ENCODE assay signal across 11 cellular contexts in genomic region chr15:90103669-90104329, GRCh38. TPM values are rescaled to one million over a fixed set of nuclear protein-coding genes. Genes with fewer than 3 reads are reported as not detected.
DNase-seq lines count a peak whose midpoint lies in the region; ATAC-seq and TF ChIP-seq lines count a peak whose summit lies in the region.
"Had no signal": no experiment of that assay in that cellular context is flagged by ENCODE, and none has a peak within 500 bp of the region (broad histone marks: within the 10 kb centered on the region; RNA-seq: fewer than 3 reads in every experiment).

No MANE protein-coding gene starts in this region.

- H3K4me3 Mint-ChIP-seq in Caco-2 (ENCODE audit: unreplicated experiment) (peak overlapping the region; percentile 76), neural crest cell (peak overlapping the region; percentile 87)
- peak overlapping the region; percentile 78 to 86 for H3K4me3 Mint-ChIP-seq in effector memory CD8-positive, alpha-beta T cell

- BruUV-seq in Caco-2 (replicated peaks; lab: Mats Ljungman, UMichigan), result no TSS peak

- no peaks in the 10 kb centered on the region for H3K27me3 Mint-ChIP-seq in Caco-2 (ENCODE audit: insufficient read depth, unreplicated experiment)
- H3K27me3 Mint-ChIP-seq in effector memory CD8-positive, alpha-beta T cell, result no peaks in the 10 kb centered on the region
- peaks cover 4% of the 10 kb centered on the region for H3K27me3 Mint-ChIP-seq in neural crest cell (ENCODE audit: low read depth)

- H3K4me3 ChIP-seq in Caco-2 (ENCODE audit: low read depth, low read length), result no peak overlapping the region

- peaks cover 24% of the 10 kb centered on the region for H3K4me1 Mint-ChIP-seq in Caco-2 (ENCODE audit: low read depth, unreplicated experiment)
- peaks cover 36 to 40% of the 10 kb centered on the region in 2 donors for H3K4me1 Mint-ChIP-seq in effector memory CD8-positive, alpha-beta T cell (ENCODE audit: low read depth in 2 of 2)
- H3K4me1 Mint-ChIP-seq in neural crest cell, result peaks cover 43% of the 10 kb centered on the region

- H3K4me1 ChIP-seq in Caco-2, result peaks cover 9% of the 10 kb centered on the region; the same call in 1 of the 2 replicates

- no peaks in the 10 kb centered on the region for H3K36me3 Mint-ChIP-seq in Caco-2 (ENCODE audit: insufficient read depth, unreplicated experiment)
- peaks cover 23% of the 10 kb centered on the region for H3K36me3 Mint-ChIP-seq in effector memory CD8-positive, alpha-beta T cell (ENCODE audit: insufficient read depth)
- H3K36me3 Mint-ChIP-seq in neural crest cell (ENCODE audit: low read depth), result peaks cover 3% of the 10 kb centered on the region

- H3K9me3 ChIP-seq in Caco-2, result no peaks in the 10 kb centered on the region

- no peaks in the 10 kb centered on the region for H3K27me3 ChIP-seq in Caco-2 (replicated peaks; ENCODE audit: control insufficient read depth, insufficient read depth, low read length)

- H3K27ac Mint-ChIP-seq in Caco-2 (ENCODE audit: unreplicated experiment) (no peak overlapping the region), neural crest cell (ENCODE audit: unreplicated experiment) (no peak overlapping the region)
- H3K27ac Mint-ChIP-seq in effector memory CD8-positive, alpha-beta T cell, result peak overlapping the region; percentile 85 to 86
- H3K27ac Mint-ChIP-seq: HFFc6 had no signal

- no peak for ATAC-seq in effector memory CD8-positive, alpha-beta T cell (replicated peaks)
- ATAC-seq in HG03457 (IDR thresholded peaks at IDR 0.05; ENCODE audit: unreplicated experiment), result no peak
- no peak for ATAC-seq in GM21423 (IDR thresholded peaks at IDR 0.05; ENCODE audit: unreplicated experiment)
- ATAC-seq: SK-N-SH treated with all-trans-retinoic acid at 6 μM for 48 hours had no signal

- no peaks in the 10 kb centered on the region for H3K9me3 Mint-ChIP-seq in Caco-2 (ENCODE audit: unreplicated experiment)
- H3K9me3 Mint-ChIP-seq in effector memory CD8-positive, alpha-beta T cell, result no peaks in the 10 kb centered on the region
- no peaks in the 10 kb centered on the region for H3K9me3 Mint-ChIP-seq in neural crest cell
- H3K9me3 Mint-ChIP-seq: HFFc6 had no signal

- CTCF ChIA-PET in Caco-2 (lab: Charles Lee), result interaction anchor here (1.2 to 1.4 kb wide), 2 partner anchors 17 to 28 kb away, joined by 3 to 4 read pairs; no protein-coding TSS in a partner anchor

- TF ChIP-seq CTCF in Caco-2 (IDR thresholded peaks at IDR 0.05; ENCODE audit: insufficient read depth in 1 of 2, low read depth in 1 of 2, low read length in 1 of 2, severe bottlenecking in 1 of 2, unreplicated experiment in 1 of 2) (no peak), neural crest cell (conservative IDR thresholded peaks at IDR 0.05) (no peak)

- POLR2A ChIA-PET in Caco-2 (lab: Charles Lee), result no interaction called here

- intact Hi-C loops in Caco-2 (cut with micrococcal nuclease; ENCODE audit: unreplicated experiment), result no loop called here

- no peaks in the 10 kb centered on the region for H3K36me3 ChIP-seq in Caco-2 (ENCODE audit: control insufficient read depth, insufficient read depth, low read length)

- DNase-seq in Caco-2 (no peak), NCI-H2196 treated with DMSO at 0.1 percent for 48 hours (lab: John Stamatoyannopoulos, UW; ENCODE audit: unreplicated experiment) (peak; percentile 21), neural crest cell (ENCODE audit: low read depth, low spot score) (no peak), NCI-H82 treated with DMSO at 0.1 percent for 48 hours (lab: John Stamatoyannopoulos, UW; ENCODE audit: unreplicated experiment) (no peak), DMS 273 (lab: John Stamatoyannopoulos, UW; ENCODE audit: unreplicated experiment) (no peak)
- no peak for DNase-seq in effector memory CD8-positive, alpha-beta T cell
- DNase-seq: HFFc6, NCI-H1930 had no signal

RNA-seq across cellular contexts. Expression of gene IDH2, which starts 1.5 kb away (rescaled TPM):
- total RNA-seq in Caco-2 (2022) (28.3 and 28.7 TPM in 2 replicates), neural crest cell (214 and 218 TPM in 2 replicates)

Comparison
In these comparisons a context has a peak if more than half of its experiments do, and no peak if none do; other contexts are left out.
1. H3K27ac Mint-ChIP-seq: peak in effector memory CD8-positive, alpha-beta T cell (2 of 2); none in Caco-2 (single experiment) and neural crest cell (single experiment).
2. Peak in every context shown above with its lines, with median percentiles within 50 percentile points of each other: H3K4me3 Mint-ChIP-seq.